Comparison of ENCODE assay signal across 19 cellular contexts in the genomic region with DNA sequence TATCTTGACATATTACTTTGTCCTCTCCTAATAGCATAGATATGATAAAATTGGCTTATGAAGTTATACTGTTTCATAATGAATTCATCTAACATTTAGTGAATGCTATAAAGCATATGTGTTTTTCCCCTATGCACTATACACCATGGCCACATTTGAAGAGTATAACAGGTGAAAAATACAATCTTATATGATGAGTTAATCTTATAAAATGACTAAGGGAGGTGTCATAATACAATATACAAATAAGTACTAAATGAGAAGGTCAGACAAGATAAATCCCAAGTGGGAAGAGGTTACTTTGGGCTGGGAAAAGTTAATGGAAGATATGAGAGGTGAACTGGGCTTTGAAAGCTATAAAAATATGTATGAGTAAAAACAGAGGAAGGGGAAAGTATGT.
A peak's percentile ranks its signal among the peaks of the same experiment; 100 is the strongest.
DNase-seq lines count a peak whose midpoint lies in the region; ATAC-seq, FAIRE-seq and TF ChIP-seq lines count a peak whose summit lies in the region.
"Had no signal": no experiment of that assay in that cellular context is flagged by ENCODE, and none has a peak within 500 bp of the region (broad histone marks: within the 10 kb centered on the region; RNA-seq: fewer than 3 reads in every experiment).

No MANE protein-coding gene starts in this region.

- no peaks in the 10 kb centered on the region for H3K27me3 Mint-ChIP-seq in astrocyte (ENCODE audit: low read depth, unreplicated experiment)
- H3K27me3 Mint-ChIP-seq: activated naive CD4-positive, alpha-beta T cell treated with anti-CD3 and anti-CD28 coated beads, Interleukin-2, amount 10 ng/mL, durations not matched to agents 7 days and 5 days had no signal

- H2AK9ac ChIP-seq in IMR-90 (replicated peaks; ENCODE audit: low read depth, low read length, poor library complexity), result no peak overlapping the region

- CTCF ChIA-PET in IMR-90 (lab: Yijun Ruan, JAX), result interaction anchor here (0.6 kb wide), 1 partner anchor 112 kb away, joined by 3 read pairs; no protein-coding TSS in a partner anchor

- no peak overlapping the region; the same call in 1 of the 2 replicates for H3K9ac ChIP-seq in IMR-90 (ENCODE audit: low read depth, low read length)
- H3K9ac ChIP-seq in astrocyte (ENCODE audit: low read length), result peak overlapping the region; percentile 33

- ATAC-seq in IMR-90 (ENCODE audit: low read depth), result no peak
- no peak for ATAC-seq in gastroesophageal sphincter
- no peak for ATAC-seq in GM18907 (IDR thresholded peaks at IDR 0.05; ENCODE audit: unreplicated experiment)
- ATAC-seq in GM19397 (IDR thresholded peaks at IDR 0.05; ENCODE audit: unreplicated experiment), result no peak
- ATAC-seq: activated CD8-positive, alpha-beta T cell treated with anti-CD3 and anti-CD28 coated beads, Interleukin-2, amount 10 ng/mL, durations not matched to agents 7 days and 5 days; K562 had no signal

- H4K91ac ChIP-seq in IMR-90 (ENCODE audit: insufficient read depth, low read depth, low read length), result peak overlapping the region; percentile 90

- TF ChIP-seq EP300 in gastroesophageal sphincter (IDR thresholded peaks at IDR 0.05), result no peak

- H2AK5ac ChIP-seq in IMR-90 (ENCODE audit: low read depth, low read length), result no peak overlapping the region; the same call in 1 of the 2 replicates

- no peak for DNase-seq in IMR-90
- DNase-seq in astrocyte (ENCODE audit: low read depth), result no peak
- no peak for DNase-seq in DMS 273 (lab: John Stamatoyannopoulos, UW; ENCODE audit: unreplicated experiment)
- no peak for DNase-seq in GM19238 (ENCODE audit: insufficient read length, low spot score)
- DNase-seq: activated CD8-positive, alpha-beta T cell treated with anti-CD3 and anti-CD28 coated beads, Interleukin-2, amount 10 ng/mL, durations not matched to agents 7 days and 5 days; activated naive CD4-positive, alpha-beta T cell treated with anti-CD3 and anti-CD28 coated beads, Interleukin-2, amount 10 ng/mL, durations not matched to agents 7 days and 5 days; activated T-cell treated with anti-CD3 and anti-CD28 coated beads, Interleukin-2, amount 50 U/mL, for 4 hours; aorta; effector memory CD4-positive, alpha-beta T cell; glutamatergic neuron; H7; NCI-H187 had no signal

- peak overlapping the region; percentile 24; the same call in 1 of the 2 replicates for H3K4me3 ChIP-seq in ACC112 (ENCODE audit: low read depth, low read length)
- no peak overlapping the region for H3K4me3 ChIP-seq in IMR-90 (ENCODE audit: insufficient read depth, low read depth, low read length)
- H3K4me3 ChIP-seq in astrocyte (ENCODE audit: insufficient read depth, low read depth, low read length), result no peak overlapping the region
- H3K4me3 ChIP-seq in gastroesophageal sphincter, result no peak overlapping the region
- H3K4me3 ChIP-seq: K562 had no signal

- no peak overlapping the region for H2AFZ ChIP-seq in ACC112 (ENCODE audit: low read length, unreplicated experiment)
- H2AFZ ChIP-seq in IMR-90 (replicated peaks; ENCODE audit: low read length, poor library complexity), result no peak overlapping the region
- no peak overlapping the region for H2AFZ ChIP-seq in astrocyte (ENCODE audit: low read depth, low read length)

- peak overlapping the region; percentile 86; the same call in 1 of the 2 replicates for H3K23ac ChIP-seq in IMR-90 (ENCODE audit: low read depth, low read length)

- peak overlapping the region; percentile 88; the same call in 2 of the 3 replicates for H2BK15ac ChIP-seq in IMR-90 (ENCODE audit: low read depth, low read length)

- H3K36me3 Mint-ChIP-seq in astrocyte (ENCODE audit: low read depth, unreplicated experiment), result no peaks in the 10 kb centered on the region
- H3K36me3 Mint-ChIP-seq: activated naive CD4-positive, alpha-beta T cell treated with anti-CD3 and anti-CD28 coated beads, Interleukin-2, amount 10 ng/mL, durations not matched to agents 7 days and 5 days had no signal

- H4K8ac ChIP-seq in IMR-90 (ENCODE audit: low read depth in 2 of 2, low read length in 2 of 2), result peak overlapping the region; percentile 78 to 86

- H2BK5ac ChIP-seq in IMR-90 (ENCODE audit: low read depth, low read length, poor library complexity, severe bottlenecking), result peak overlapping the region; percentile 93

- H3K79me2 ChIP-seq in ACC112 (ENCODE audit: control insufficient read depth, insufficient read depth, low read length, unreplicated experiment) (no peaks in the 10 kb centered on the region), astrocyte (ENCODE audit: insufficient read depth, low read length) (no peaks in the 10 kb centered on the region)

- dilution Hi-C loops in IMR-90 (cut with HindIII; ENCODE audit: low sequenced_read_pairs, unreplicated experiment), result no loop called here

- H3K27ac Mint-ChIP-seq in astrocyte (ENCODE audit: unreplicated experiment), result peak overlapping the region; percentile 85
- H3K27ac Mint-ChIP-seq: activated CD8-positive, alpha-beta T cell treated with anti-CD3 and anti-CD28 coated beads, Interleukin-2, amount 10 ng/mL, durations not matched to agents 7 days and 5 days; activated naive CD4-positive, alpha-beta T cell treated with anti-CD3 and anti-CD28 coated beads, Interleukin-2, amount 10 ng/mL, durations not matched to agents 7 days and 5 days had no signal

- H3K14ac ChIP-seq in IMR-90 (replicated peaks; ENCODE audit: low read depth, low read length), result peak overlapping the region; percentile 65

- peak overlapping the region; percentile 97 for H2BK120ac ChIP-seq in IMR-90 (ENCODE audit: low read depth, low read length)

- H3K27ac ChIP-seq in ACC112 (ENCODE audit: low read depth, low read length), result peak overlapping the region; percentile 97
- H3K27ac ChIP-seq in IMR-90 (ENCODE audit: insufficient read depth, low read length), result peak overlapping the region; percentile 83; the same call in 1 of the 2 replicates
- peak overlapping the region; percentile 67 for H3K27ac ChIP-seq in astrocyte (ENCODE audit: low read depth, low read length)
- H3K27ac ChIP-seq in gastroesophageal sphincter, result peak overlapping the region; percentile 4 to 61 (median 21)

- POLR2A ChIA-PET in IMR-90 (lab: Charles Lee; ENCODE audit: unreplicated experiment), result no interaction called here

- H3K4me1 Mint-ChIP-seq in astrocyte (ENCODE audit: low read depth, unreplicated experiment), result peaks cover 50% of the 10 kb centered on the region
- H3K4me1 Mint-ChIP-seq: activated naive CD4-positive, alpha-beta T cell treated with anti-CD3 and anti-CD28 coated beads, Interleukin-2, amount 10 ng/mL, durations not matched to agents 7 days and 5 days had no signal

- no peak for TF ChIP-seq RAD21 in IMR-90 (IDR thresholded peaks at IDR 0.05; ENCODE audit: low read length)

- H3K4me1 ChIP-seq in ACC112 (ENCODE audit: control insufficient read depth, insufficient read depth, low read length, unreplicated experiment) (peaks cover 62% of the 10 kb centered on the region), IMR-90 (ENCODE audit: control insufficient read depth, insufficient read depth, low read length) (peaks cover 23% of the 10 kb centered on the region), astrocyte (ENCODE audit: insufficient read depth, low read length) (peaks cover 44% of the 10 kb centered on the region), gastroesophageal sphincter (peaks cover 0 to 30% (median 6%) of the 10 kb centered on the region in 3 donors)

- H3K4ac ChIP-seq in IMR-90 (ENCODE audit: low read depth, low read length), result peak overlapping the region; percentile 95; the same call in 1 of the 2 replicates

- H3K9me3 ChIP-seq in IMR-90 (ENCODE audit: control insufficient read depth, insufficient read depth, low read length) (no peaks in the 10 kb centered on the region), astrocyte (ENCODE audit: insufficient read depth, low read depth, low read length) (no peaks in the 10 kb centered on the region), gastroesophageal sphincter (no peaks in the 10 kb centered on the region)

- TF ChIP-seq CTCF in IMR-90 (conservative IDR thresholded peaks at IDR 0.05; ENCODE audit: low read depth, low read length), result no peak
- TF ChIP-seq CTCF in astrocyte (IDR thresholded peaks at IDR 0.05; ENCODE audit: insufficient read depth, low read depth, low read length), result no peak
- no peak for TF ChIP-seq CTCF in gastroesophageal sphincter (IDR thresholded peaks at IDR 0.05)

- peaks cover 6% of the 10 kb centered on the region for H3K9me1 ChIP-seq in IMR-90 (ENCODE audit: insufficient read depth, low read length)

- H3K27me3 ChIP-seq in ACC112 (ENCODE audit: insufficient read depth, low read length) (no peaks in the 10 kb centered on the region), IMR-90 (ENCODE audit: control insufficient read depth, insufficient read depth, low read length) (no peaks in the 10 kb centered on the region), astrocyte (ENCODE audit: insufficient read depth, low read length) (no peaks in the 10 kb centered on the region), gastroesophageal sphincter (no peaks in the 10 kb centered on the region)

- no TSS peak for BruUV-seq in IMR-90 (replicated peaks; lab: Mats Ljungman, UMichigan)

- H3K56ac ChIP-seq in IMR-90 (ENCODE audit: extremely low read depth, insufficient read depth, low read length), result peak overlapping the region; percentile 63; the same call in 1 of the 2 replicates

- intact Hi-C loops in IMR-90 (cut with micrococcal nuclease), result loop anchor here (5.0 to 10.0 kb wide), 2 partner anchors 46 to 84 kb away; no protein-coding TSS in a partner anchor

- H3K79me1 ChIP-seq in IMR-90 (ENCODE audit: low read depth in 1 of 2, low read length in 2 of 2), result peaks cover 0 to 11% of the 10 kb centered on the region in 2 experiments; a peak in 2 of 4 replicates

- no peaks in the 10 kb centered on the region for H3K36me3 ChIP-seq in ACC112 (ENCODE audit: insufficient read depth, low read length)
- H3K36me3 ChIP-seq in IMR-90 (ENCODE audit: control insufficient read depth, insufficient read depth, low read length), result no peaks in the 10 kb centered on the region
- no peaks in the 10 kb centered on the region for H3K36me3 ChIP-seq in astrocyte (ENCODE audit: insufficient read depth, low read length)
- H3K36me3 ChIP-seq in gastroesophageal sphincter, result no peaks in the 10 kb centered on the region

- in situ Hi-C loops in IMR-90 (cut with MboI; ENCODE audit: low sequenced_read_pairs), result no loop called here

- peak overlapping the region; percentile 100 for H3K18ac ChIP-seq in IMR-90 (ENCODE audit: low read depth, low read length)

- H3K9me3 Mint-ChIP-seq in astrocyte (ENCODE audit: unreplicated experiment), result peaks cover 3% of the 10 kb centered on the region
- H3K9me3 Mint-ChIP-seq: activated naive CD4-positive, alpha-beta T cell treated with anti-CD3 and anti-CD28 coated beads, Interleukin-2, amount 10 ng/mL, durations not matched to agents 7 days and 5 days; activated T-cell treated with anti-CD3 and anti-CD28 coated beads, Interleukin-2, amount 50 U/mL, for 4 hours had no signal

- peak; percentile 63 for FAIRE-seq in astrocyte (lab: Jason Lieb, UNC)
- FAIRE-seq: D721Med, K562 had no signal

- no peaks in the 10 kb centered on the region for H4K20me1 ChIP-seq in IMR-90 (ENCODE audit: insufficient read depth, low read length)
- no peaks in the 10 kb centered on the region for H4K20me1 ChIP-seq in astrocyte (ENCODE audit: insufficient read depth, low read length)

- H2BK20ac ChIP-seq in IMR-90 (ENCODE audit: low read depth, low read length), result peak overlapping the region; percentile 94; the same call in 1 of the 2 replicates

- H3K4me2 ChIP-seq in IMR-90 (ENCODE audit: low read depth, low read length) (no peak overlapping the region; the same call in 1 of the 2 replicates), astrocyte (ENCODE audit: low read length) (peak overlapping the region; percentile 50)

- TF ChIP-seq POLR2A in IMR-90 (IDR thresholded peaks at IDR 0.05; ENCODE audit: low read depth, low read length) (no peak), gastroesophageal sphincter (IDR thresholded peaks at IDR 0.05) (no peak)

- peak overlapping the region; percentile 92 for H4K5ac ChIP-seq in IMR-90 (ENCODE audit: low read depth, low read length)

- no peak overlapping the region for H3K4me3 Mint-ChIP-seq in astrocyte (ENCODE audit: unreplicated experiment)
- H3K4me3 Mint-ChIP-seq: activated CD8-positive, alpha-beta T cell treated with anti-CD3 and anti-CD28 coated beads, Interleukin-2, amount 10 ng/mL, durations not matched to agents 7 days and 5 days; activated naive CD4-positive, alpha-beta T cell treated with anti-CD3 and anti-CD28 coated beads, Interleukin-2, amount 10 ng/mL, durations not matched to agents 7 days and 5 days; activated T-cell treated with anti-CD3 and anti-CD28 coated beads, Interleukin-2, amount 50 U/mL, for 4 hours; memory B cell had no signal

Comparison
In these comparisons a context has a peak if more than half of its experiments do, and no peak if none do; other contexts are left out.
1. H3K27ac ChIP-seq: peak in every context shown above with its lines; median percentile 97 in ACC112; 83 in IMR-90; 67 in astrocyte; 21 in gastroesophageal sphincter.